ENCODE assay signal across 9 cellular contexts in the genomic region with DNA sequence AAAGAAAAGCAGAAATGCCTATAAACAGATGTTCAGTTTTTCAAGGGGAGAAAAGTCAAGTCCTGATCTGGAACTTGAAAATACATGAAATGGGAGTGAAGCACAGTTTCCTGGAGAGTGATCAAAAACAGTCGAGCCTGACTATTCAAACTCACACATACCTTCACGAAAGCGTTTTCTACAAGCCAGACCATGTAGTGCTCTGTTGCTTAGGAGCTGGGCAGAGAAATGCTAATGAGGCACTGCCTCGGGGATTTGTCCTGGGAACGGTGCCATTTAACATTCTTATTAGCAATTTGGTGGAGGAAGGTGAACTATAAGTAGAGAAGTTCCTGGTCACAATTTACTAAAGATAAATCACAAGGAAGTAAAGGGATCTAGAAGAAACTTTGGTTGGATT. TPM values are rescaled to one million over a fixed set of nuclear protein-coding genes. Genes with fewer than 3 reads are reported as not detected.
DNase-seq lines count a peak whose midpoint lies in the region; ATAC-seq and TF ChIP-seq lines count a peak whose summit lies in the region.
"Had no signal": no experiment of that assay in that cellular context is flagged by ENCODE, and none has a peak within 500 bp of the region (broad histone marks: within the 10 kb centered on the region; RNA-seq: fewer than 3 reads in every experiment).

No MANE protein-coding gene starts in this region.

- H3K4me1 ChIP-seq in esophagus squamous epithelium (peaks cover 3 to 51% (median 7%) of the 10 kb centered on the region in 3 donors), mucosa of descending colon (ENCODE audit: low read depth) (peaks cover 29% of the 10 kb centered on the region)
- H3K4me1 ChIP-seq in CD4-positive, alpha-beta memory T cell (ENCODE audit: insufficient read depth, low read length), result no peaks in the 10 kb centered on the region

- TF ChIP-seq CTCF in BJ (IDR thresholded peaks at IDR 0.05; ENCODE audit: insufficient read depth, low read depth, low read length) (no peak), esophagus squamous epithelium (IDR thresholded peaks at IDR 0.05) (no peak), mucosa of descending colon (IDR thresholded peaks at IDR 0.05) (no peak), CD14-positive monocyte (IDR thresholded peaks at IDR 0.05) (no peak)

- H3K27ac Mint-ChIP-seq in CD14-positive monocyte, result no peak overlapping the region
- H3K27ac Mint-ChIP-seq in CD4-positive, alpha-beta memory T cell, result no peak overlapping the region

- peaks cover 0 to 2% (median 0%) of the 10 kb centered on the region in 3 donors for H3K27me3 Mint-ChIP-seq in CD14-positive monocyte (ENCODE audit: low read depth in 3 of 3)
- H3K27me3 Mint-ChIP-seq in CD4-positive, alpha-beta memory T cell, result peaks cover 6 to 12% of the 10 kb centered on the region in 2 donors

- DNase-seq in BJ (ENCODE audit: low read depth) (peak; percentile 68), NCI-H146 treated with DMSO at 0.1 percent for 48 hours (lab: John Stamatoyannopoulos, UW; ENCODE audit: unreplicated experiment) (peak; percentile 25), esophagus squamous epithelium (lab: John Stamatoyannopoulos, UW) (no peak), mucosa of descending colon (no peak), mesenteric fat pad (ENCODE audit: low spot score) (no peak), CD14-positive monocyte (ENCODE audit: low spot score) (no peak), NCI-H1092 treated with DMSO at 0.1 percent for 48 hours (lab: John Stamatoyannopoulos, UW) (no peak)
- no peak for DNase-seq in CD4-positive, alpha-beta memory T cell

- H3K36me3 Mint-ChIP-seq in CD14-positive monocyte, result peaks cover 4 to 8% of the 10 kb centered on the region in 2 donors
- H3K36me3 Mint-ChIP-seq in CD4-positive, alpha-beta memory T cell, result no peaks in the 10 kb centered on the region

- H3K9me3 Mint-ChIP-seq in CD14-positive monocyte, result peaks cover 0 to 7% (median 2%) of the 10 kb centered on the region in 7 donors
- H3K9me3 Mint-ChIP-seq in CD4-positive, alpha-beta memory T cell, result peaks cover 0 to 2% (median 0%) of the 10 kb centered on the region in 8 donors

- POLR2A ChIA-PET in BJ (lab: Charles Lee), result interaction anchor here (0.6 kb wide), 1 partner anchor 15 kb away, joined by 4 read pairs; no protein-coding TSS in a partner anchor
- POLR2A ChIA-PET in CD4-positive, alpha-beta memory T cell (lab: Charles Lee; ENCODE audit: partially characterized antibody), result interaction anchor here (0.6 kb wide), 1 partner anchor 80 kb away, joined by 8 read pairs; no protein-coding TSS in a partner anchor

- peak; percentile 23 for ATAC-seq in mucosa of descending colon

- 16 to 23% methylated on average over 5 of the region's 5 CpGs for WGBS in esophagus squamous epithelium, 2 donors

- intact Hi-C loops in esophagus squamous epithelium (cut with DNase I) (no loop called here), mucosa of descending colon (cut with DNase I, micrococcal nuclease) (no loop called here), CD14-positive monocyte (cut with micrococcal nuclease) (no loop called here)
- intact Hi-C loops in CD4-positive, alpha-beta memory T cell (cut with micrococcal nuclease), result no loop called here

- TF ChIP-seq POLR2A in esophagus squamous epithelium (IDR thresholded peaks at IDR 0.05), result no peak

- H3K36me3 ChIP-seq in BJ (ENCODE audit: control insufficient read depth, insufficient read depth, low read length) (no peaks in the 10 kb centered on the region), esophagus squamous epithelium (peaks cover 0 to 7% (median 0%) of the 10 kb centered on the region in 3 donors), mucosa of descending colon (ENCODE audit: low read depth) (no peaks in the 10 kb centered on the region)
- no peaks in the 10 kb centered on the region for H3K36me3 ChIP-seq in CD4-positive, alpha-beta memory T cell (ENCODE audit: insufficient read depth, low read length)
- H3K36me3 ChIP-seq: tibial nerve had no signal

- H3K9me3 ChIP-seq in esophagus squamous epithelium (no peaks in the 10 kb centered on the region), mucosa of descending colon (no peaks in the 10 kb centered on the region)
- no peaks in the 10 kb centered on the region for H3K9me3 ChIP-seq in CD4-positive, alpha-beta memory T cell (ENCODE audit: control insufficient read depth in 1 of 2, low read length in 2 of 2)
- H3K9me3 ChIP-seq: tibial nerve had no signal

- no peak overlapping the region for H3K4me3 ChIP-seq in BJ (ENCODE audit: low read depth, low read length)
- no peak overlapping the region for H3K4me3 ChIP-seq in esophagus squamous epithelium
- no peak overlapping the region for H3K4me3 ChIP-seq in mucosa of descending colon
- H3K4me3 ChIP-seq in CD4-positive, alpha-beta memory T cell (ENCODE audit: low read length in 2 of 2), result no peak overlapping the region
- H3K4me3 ChIP-seq: tibial nerve had no signal

- H3K27ac ChIP-seq in esophagus squamous epithelium, result peak overlapping the region; percentile 4 to 58 (median 36)
- no peak overlapping the region for H3K27ac ChIP-seq in CD4-positive, alpha-beta memory T cell (ENCODE audit: low read depth, low read length)
- H3K27ac ChIP-seq: tibial nerve had no signal

- CTCF ChIA-PET in BJ (lab: Yijun Ruan, JAX), result interaction anchor here (0.9 to 1.2 kb wide), 2 partner anchors 65 to 89 kb away, joined by 3 to 4 read pairs; partner anchors contain the start of gene HEBP2
- CTCF ChIA-PET in CD4-positive, alpha-beta memory T cell (lab: Charles Lee; ENCODE audit: partially characterized antibody), result no interaction called here

- H3K27me3 ChIP-seq in BJ (ENCODE audit: control insufficient read depth, insufficient read depth, low read length) (no peaks in the 10 kb centered on the region), esophagus squamous epithelium (no peaks in the 10 kb centered on the region)
- no peaks in the 10 kb centered on the region for H3K27me3 ChIP-seq in CD4-positive, alpha-beta memory T cell (ENCODE audit: insufficient read depth, low read length)
- H3K27me3 ChIP-seq: tibial nerve had no signal

- H3K4me1 Mint-ChIP-seq in CD14-positive monocyte, result peaks cover 7% of the 10 kb centered on the region
- no peaks in the 10 kb centered on the region for H3K4me1 Mint-ChIP-seq in CD4-positive, alpha-beta memory T cell

- no peak overlapping the region for H3K4me3 Mint-ChIP-seq in CD14-positive monocyte
- no peak overlapping the region for H3K4me3 Mint-ChIP-seq in CD4-positive, alpha-beta memory T cell

RNA-seq across cellular contexts. Expression of gene NHSL1, which starts 5.9 kb away (rescaled TPM):
- polyA plus RNA-seq in BJ (2011; rRNA removed) (3.3 and 3.6 TPM in 2 replicates), CD14-positive monocyte (under 1 TPM; 0.06 to 0.51 TPM)
- 16.4 and 16.7 TPM in 2 replicates for polyA minus RNA-seq in BJ (2011; rRNA and poly(A)+ RNA removed)
- total RNA-seq in esophagus squamous epithelium (10 to 100 TPM; 13.1 to 58.2 (median 32.0) TPM), mucosa of descending colon (100 to 1,000 TPM in 2 of 3 donors, 10 to 100 TPM in 1; 53.1 to 155 (median 107) TPM), mesenteric fat pad (11.9 TPM)
- under 1 TPM; 0.53 to 0.58 TPM for total RNA-seq in CD4-positive, alpha-beta memory T cell
- polyA plus RNA-seq in CD4-positive, alpha-beta memory T cell, result not detected

Comparison
In these comparisons a context has a peak if more than half of its experiments do, and no peak if none do; other contexts are left out.
1. DNase-seq: peak in BJ (single experiment) and NCI-H146 treated with DMSO at 0.1 percent for 48 hours (single experiment); none in esophagus squamous epithelium (single experiment), mucosa of descending colon (0 of 3), mesenteric fat pad (single experiment), CD14-positive monocyte (single experiment), NCI-H1092 treated with DMSO at 0.1 percent for 48 hours (single experiment) and CD4-positive, alpha-beta memory T cell (0 of 5).